ENCODE assay signal across 1 cellular context in the genomic region with DNA sequence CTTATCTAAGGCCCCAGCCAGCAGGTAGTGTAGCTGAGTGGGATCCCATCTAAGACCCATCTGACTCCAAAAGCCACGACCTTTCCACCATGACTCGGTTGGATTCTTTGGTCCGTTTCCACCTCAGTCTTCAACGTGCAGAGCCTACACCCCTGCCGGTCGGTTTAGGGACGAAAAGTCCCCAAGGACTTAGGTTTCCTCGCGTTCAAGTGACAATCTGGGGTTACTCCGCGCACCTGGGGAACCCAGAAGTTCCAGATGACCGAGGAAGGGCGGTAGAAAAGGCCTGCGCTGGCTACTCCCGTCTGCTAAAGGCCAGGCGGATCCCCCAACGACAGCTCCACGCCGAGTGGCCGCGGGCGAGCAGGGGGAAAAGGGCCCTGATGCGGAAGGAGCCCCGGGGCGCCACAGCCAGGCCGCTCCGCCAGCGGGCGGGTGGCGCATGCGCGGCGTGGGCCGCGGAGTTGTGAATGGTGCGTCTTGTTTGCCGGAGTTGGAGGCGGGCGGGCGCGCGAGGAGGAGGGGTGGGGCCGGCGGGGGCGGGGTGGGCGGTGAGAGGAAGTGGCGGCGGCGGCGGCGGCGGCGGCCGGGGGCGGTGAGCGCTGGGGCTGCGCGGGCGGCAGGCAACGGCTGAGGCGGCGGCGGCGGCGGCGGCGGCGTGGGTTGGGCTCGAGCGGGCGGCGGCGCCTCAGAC.
A peak's percentile ranks its signal among the peaks of the same experiment; 100 is the strongest.
TF ChIP-seq lines count a peak whose summit lies in the region.

A gene (plus strand): TSS at position 595 of the 694 bp plus-strand sequence. CDS start 259 bp downstream, outside the sequence.

TF ChIP-seq in K562, 482 proteins besides CTCF, POLR2A, EP300 and RAD21 (continued from another document and continues in another):
- TF ChIP-seq, protein P1, sequence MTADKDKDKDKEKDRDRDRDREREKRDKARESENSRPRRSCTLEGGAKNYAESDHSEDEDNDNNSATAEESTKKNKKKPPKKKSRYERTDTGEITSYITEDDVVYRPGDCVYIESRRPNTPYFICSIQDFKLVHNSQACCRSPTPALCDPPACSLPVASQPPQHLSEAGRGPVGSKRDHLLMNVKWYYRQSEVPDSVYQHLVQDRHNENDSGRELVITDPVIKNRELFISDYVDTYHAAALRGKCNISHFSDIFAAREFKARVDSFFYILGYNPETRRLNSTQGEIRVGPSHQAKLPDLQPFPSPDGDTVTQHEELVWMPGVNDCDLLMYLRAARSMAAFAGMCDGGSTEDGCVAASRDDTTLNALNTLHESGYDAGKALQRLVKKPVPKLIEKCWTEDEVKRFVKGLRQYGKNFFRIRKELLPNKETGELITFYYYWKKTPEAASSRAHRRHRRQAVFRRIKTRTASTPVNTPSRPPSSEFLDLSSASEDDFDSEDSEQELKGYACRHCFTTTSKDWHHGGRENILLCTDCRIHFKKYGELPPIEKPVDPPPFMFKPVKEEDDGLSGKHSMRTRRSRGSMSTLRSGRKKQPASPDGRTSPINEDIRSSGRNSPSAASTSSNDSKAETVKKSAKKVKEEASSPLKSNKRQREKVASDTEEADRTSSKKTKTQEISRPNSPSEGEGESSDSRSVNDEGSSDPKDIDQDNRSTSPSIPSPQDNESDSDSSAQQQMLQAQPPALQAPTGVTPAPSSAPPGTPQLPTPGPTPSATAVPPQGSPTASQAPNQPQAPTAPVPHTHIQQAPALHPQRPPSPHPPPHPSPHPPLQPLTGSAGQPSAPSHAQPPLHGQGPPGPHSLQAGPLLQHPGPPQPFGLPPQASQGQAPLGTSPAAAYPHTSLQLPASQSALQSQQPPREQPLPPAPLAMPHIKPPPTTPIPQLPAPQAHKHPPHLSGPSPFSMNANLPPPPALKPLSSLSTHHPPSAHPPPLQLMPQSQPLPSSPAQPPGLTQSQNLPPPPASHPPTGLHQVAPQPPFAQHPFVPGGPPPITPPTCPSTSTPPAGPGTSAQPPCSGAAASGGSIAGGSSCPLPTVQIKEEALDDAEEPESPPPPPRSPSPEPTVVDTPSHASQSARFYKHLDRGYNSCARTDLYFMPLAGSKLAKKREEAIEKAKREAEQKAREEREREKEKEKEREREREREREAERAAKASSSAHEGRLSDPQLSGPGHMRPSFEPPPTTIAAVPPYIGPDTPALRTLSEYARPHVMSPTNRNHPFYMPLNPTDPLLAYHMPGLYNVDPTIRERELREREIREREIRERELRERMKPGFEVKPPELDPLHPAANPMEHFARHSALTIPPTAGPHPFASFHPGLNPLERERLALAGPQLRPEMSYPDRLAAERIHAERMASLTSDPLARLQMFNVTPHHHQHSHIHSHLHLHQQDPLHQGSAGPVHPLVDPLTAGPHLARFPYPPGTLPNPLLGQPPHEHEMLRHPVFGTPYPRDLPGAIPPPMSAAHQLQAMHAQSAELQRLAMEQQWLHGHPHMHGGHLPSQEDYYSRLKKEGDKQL (CRISPR knock-in tag; IDR thresholded peaks at IDR 0.05; ENCODE audit: borderline replicate concordance): 0 out of 2 replicates have a peak, but pooled peaks have one; percentile 48
- TF ChIP-seq YBX1 (IDR thresholded peaks at IDR 0.05) (no peak), LARP7 (IDR thresholded peaks at IDR 0.05) (peak; percentile 48; the same call in 1 of the 2 replicates), MEIS2 (IDR thresholded peaks at IDR 0.05; ENCODE audit: partially characterized antibody) (peak; percentile 76), MTA1 (IDR thresholded peaks at IDR 0.05; ENCODE audit: borderline replicate concordance) (peak; percentile 73; the same call in 1 of the 2 replicates), CTBP1 (IDR thresholded peaks at IDR 0.05; ENCODE audit: borderline replicate concordance) (peak; percentile 49), ETV5 (CRISPR knock-in tag; IDR thresholded peaks at IDR 0.05; ENCODE audit: low read depth) (peak; percentile 51; the same call in 1 of the 2 replicates), ZKSCAN8 (CRISPR knock-in tag; IDR thresholded peaks at IDR 0.05) (no peak), ZNF212 (CRISPR knock-in tag; IDR thresholded peaks at IDR 0.05) (no peak), PHF8 (IDR thresholded peaks at IDR 0.05; ENCODE audit: borderline replicate concordance, low read length) (peak; percentile 95), TSC22D4 (tag; IDR thresholded peaks at IDR 0.05) (no peak), ZNF217 (CRISPR knock-in tag; IDR thresholded peaks at IDR 0.05) (no peak), HDAC6 (IDR thresholded peaks at IDR 0.05; ENCODE audit: low read depth, low read length) (no peak), EGR1 (conservative IDR thresholded peaks at IDR 0.05) (peak; percentile 58; the same call in 1 of the 2 replicates), EHMT2 (IDR thresholded peaks at IDR 0.05) (no peak), ZSCAN29 (IDR thresholded peaks at IDR 0.05) (peak; percentile 44; the same call in 1 of the 2 replicates), ZNF696 (CRISPR knock-in tag; conservative IDR thresholded peaks at IDR 0.05) (no peak), ZNF239 (CRISPR knock-in tag; IDR thresholded peaks at IDR 0.05) (peak; percentile 51; the same call in 1 of the 2 replicates), U2AF2 (optimal IDR thresholded peaks at IDR 0.05; ENCODE audit: low read depth, low read length) (no peak), NFIC (IDR thresholded peaks at IDR 0.05) (peak; percentile 65; the same call in 1 of the 2 replicates), XRCC3 (IDR thresholded peaks at IDR 0.05) (no peak), KLF13 (tag; IDR thresholded peaks at IDR 0.05; ENCODE audit: borderline replicate concordance, low read depth) (0 out of 2 replicates have a peak, but pooled peaks have one; percentile 29), FOXK2 (conservative IDR thresholded peaks at IDR 0.05 in 1 of 2, IDR thresholded peaks at IDR 0.05 in 1 of 2; ENCODE audit: low read depth in 2 of 2) (peak; percentile 31 to 57; a peak in 3 of 4 replicates), ZNF140 (CRISPR knock-in tag; IDR thresholded peaks at IDR 0.05) (no peak), HDAC3 (IDR thresholded peaks at IDR 0.05; ENCODE audit: borderline replicate concordance, partially characterized antibody) (no peak), NUFIP1 (IDR thresholded peaks at IDR 0.05; ENCODE audit: partially characterized antibody) (no peak), ZBTB17 (CRISPR knock-in tag; IDR thresholded peaks at IDR 0.05) (peak; percentile 73; the same call in 1 of the 2 replicates), CHCHD3 (CRISPR knock-in tag; IDR thresholded peaks at IDR 0.05) (peak; percentile 81; the same call in 1 of the 2 replicates), PML (IDR thresholded peaks at IDR 0.05; ENCODE audit: low read length) (peak; percentile 65; the same call in 1 of the 2 replicates)
- TF ChIP-seq, protein P2, sequence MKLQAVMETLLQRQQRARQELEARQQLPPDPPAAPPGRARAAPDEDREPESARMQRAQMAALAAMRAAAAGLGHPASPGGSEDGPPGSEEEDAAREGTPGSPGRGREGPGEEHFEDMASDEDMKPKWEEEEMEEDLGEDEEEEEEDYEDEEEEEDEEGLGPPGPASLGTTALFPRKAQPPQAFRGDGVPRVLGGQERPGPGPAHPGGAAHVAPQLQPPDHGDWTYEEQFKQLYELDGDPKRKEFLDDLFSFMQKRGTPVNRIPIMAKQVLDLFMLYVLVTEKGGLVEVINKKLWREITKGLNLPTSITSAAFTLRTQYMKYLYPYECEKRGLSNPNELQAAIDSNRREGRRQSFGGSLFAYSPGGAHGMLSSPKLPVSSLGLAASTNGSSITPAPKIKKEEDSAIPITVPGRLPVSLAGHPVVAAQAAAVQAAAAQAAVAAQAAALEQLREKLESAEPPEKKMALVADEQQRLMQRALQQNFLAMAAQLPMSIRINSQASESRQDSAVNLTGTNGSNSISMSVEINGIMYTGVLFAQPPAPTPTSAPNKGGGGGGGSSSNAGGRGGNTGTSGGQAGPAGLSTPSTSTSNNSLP (IDR thresholded peaks at IDR 0.05; ENCODE audit: borderline replicate concordance, low read depth, low read length): no peak
- TF ChIP-seq, protein P3, sequence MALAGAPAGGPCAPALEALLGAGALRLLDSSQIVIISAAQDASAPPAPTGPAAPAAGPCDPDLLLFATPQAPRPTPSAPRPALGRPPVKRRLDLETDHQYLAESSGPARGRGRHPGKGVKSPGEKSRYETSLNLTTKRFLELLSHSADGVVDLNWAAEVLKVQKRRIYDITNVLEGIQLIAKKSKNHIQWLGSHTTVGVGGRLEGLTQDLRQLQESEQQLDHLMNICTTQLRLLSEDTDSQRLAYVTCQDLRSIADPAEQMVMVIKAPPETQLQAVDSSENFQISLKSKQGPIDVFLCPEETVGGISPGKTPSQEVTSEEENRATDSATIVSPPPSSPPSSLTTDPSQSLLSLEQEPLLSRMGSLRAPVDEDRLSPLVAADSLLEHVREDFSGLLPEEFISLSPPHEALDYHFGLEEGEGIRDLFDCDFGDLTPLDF (CRISPR knock-in tag; IDR thresholded peaks at IDR 0.05): no peak
- TF ChIP-seq, protein P4, sequence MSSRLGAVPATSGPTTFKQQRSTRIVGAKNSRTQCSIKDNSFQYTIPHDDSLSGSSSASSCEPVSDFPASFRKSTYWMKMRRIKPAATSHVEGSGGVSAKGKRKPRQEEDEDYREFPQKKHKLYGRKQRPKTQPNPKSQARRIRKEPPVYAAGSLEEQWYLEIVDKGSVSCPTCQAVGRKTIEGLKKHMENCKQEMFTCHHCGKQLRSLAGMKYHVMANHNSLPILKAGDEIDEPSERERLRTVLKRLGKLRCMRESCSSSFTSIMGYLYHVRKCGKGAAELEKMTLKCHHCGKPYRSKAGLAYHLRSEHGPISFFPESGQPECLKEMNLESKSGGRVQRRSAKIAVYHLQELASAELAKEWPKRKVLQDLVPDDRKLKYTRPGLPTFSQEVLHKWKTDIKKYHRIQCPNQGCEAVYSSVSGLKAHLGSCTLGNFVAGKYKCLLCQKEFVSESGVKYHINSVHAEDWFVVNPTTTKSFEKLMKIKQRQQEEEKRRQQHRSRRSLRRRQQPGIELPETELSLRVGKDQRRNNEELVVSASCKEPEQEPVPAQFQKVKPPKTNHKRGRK (tag; IDR thresholded peaks at IDR 0.05): no peak
- TF ChIP-seq, protein P5, sequence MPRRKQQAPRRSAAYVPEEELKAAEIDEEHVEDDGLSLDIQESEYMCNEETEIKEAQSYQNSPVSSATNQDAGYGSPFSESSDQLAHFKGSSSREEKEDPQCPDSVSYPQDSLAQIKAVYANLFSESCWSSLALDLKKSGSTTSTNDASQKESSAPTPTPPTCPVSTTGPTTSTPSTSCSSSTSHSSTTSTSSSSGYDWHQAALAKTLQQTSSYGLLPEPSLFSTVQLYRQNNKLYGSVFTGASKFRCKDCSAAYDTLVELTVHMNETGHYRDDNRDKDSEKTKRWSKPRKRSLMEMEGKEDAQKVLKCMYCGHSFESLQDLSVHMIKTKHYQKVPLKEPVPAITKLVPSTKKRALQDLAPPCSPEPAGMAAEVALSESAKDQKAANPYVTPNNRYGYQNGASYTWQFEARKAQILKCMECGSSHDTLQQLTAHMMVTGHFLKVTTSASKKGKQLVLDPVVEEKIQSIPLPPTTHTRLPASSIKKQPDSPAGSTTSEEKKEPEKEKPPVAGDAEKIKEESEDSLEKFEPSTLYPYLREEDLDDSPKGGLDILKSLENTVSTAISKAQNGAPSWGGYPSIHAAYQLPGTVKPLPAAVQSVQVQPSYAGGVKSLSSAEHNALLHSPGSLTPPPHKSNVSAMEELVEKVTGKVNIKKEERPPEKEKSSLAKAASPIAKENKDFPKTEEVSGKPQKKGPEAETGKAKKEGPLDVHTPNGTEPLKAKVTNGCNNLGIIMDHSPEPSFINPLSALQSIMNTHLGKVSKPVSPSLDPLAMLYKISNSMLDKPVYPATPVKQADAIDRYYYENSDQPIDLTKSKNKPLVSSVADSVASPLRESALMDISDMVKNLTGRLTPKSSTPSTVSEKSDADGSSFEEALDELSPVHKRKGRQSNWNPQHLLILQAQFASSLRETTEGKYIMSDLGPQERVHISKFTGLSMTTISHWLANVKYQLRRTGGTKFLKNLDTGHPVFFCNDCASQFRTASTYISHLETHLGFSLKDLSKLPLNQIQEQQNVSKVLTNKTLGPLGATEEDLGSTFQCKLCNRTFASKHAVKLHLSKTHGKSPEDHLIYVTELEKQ (CRISPR knock-in tag; IDR thresholded peaks at IDR 0.05): 0 out of 2 replicates have a peak, but pooled peaks have one; percentile 6
- TF ChIP-seq, protein P6, sequence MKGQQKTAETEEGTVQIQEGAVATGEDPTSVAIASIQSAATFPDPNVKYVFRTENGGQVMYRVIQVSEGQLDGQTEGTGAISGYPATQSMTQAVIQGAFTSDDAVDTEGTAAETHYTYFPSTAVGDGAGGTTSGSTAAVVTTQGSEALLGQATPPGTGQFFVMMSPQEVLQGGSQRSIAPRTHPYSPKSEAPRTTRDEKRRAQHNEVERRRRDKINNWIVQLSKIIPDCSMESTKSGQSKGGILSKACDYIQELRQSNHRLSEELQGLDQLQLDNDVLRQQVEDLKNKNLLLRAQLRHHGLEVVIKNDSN (CRISPR knock-in tag; IDR thresholded peaks at IDR 0.05): 0 out of 2 replicates have a peak, but pooled peaks have one; percentile 18
- TF ChIP-seq, protein P7, sequence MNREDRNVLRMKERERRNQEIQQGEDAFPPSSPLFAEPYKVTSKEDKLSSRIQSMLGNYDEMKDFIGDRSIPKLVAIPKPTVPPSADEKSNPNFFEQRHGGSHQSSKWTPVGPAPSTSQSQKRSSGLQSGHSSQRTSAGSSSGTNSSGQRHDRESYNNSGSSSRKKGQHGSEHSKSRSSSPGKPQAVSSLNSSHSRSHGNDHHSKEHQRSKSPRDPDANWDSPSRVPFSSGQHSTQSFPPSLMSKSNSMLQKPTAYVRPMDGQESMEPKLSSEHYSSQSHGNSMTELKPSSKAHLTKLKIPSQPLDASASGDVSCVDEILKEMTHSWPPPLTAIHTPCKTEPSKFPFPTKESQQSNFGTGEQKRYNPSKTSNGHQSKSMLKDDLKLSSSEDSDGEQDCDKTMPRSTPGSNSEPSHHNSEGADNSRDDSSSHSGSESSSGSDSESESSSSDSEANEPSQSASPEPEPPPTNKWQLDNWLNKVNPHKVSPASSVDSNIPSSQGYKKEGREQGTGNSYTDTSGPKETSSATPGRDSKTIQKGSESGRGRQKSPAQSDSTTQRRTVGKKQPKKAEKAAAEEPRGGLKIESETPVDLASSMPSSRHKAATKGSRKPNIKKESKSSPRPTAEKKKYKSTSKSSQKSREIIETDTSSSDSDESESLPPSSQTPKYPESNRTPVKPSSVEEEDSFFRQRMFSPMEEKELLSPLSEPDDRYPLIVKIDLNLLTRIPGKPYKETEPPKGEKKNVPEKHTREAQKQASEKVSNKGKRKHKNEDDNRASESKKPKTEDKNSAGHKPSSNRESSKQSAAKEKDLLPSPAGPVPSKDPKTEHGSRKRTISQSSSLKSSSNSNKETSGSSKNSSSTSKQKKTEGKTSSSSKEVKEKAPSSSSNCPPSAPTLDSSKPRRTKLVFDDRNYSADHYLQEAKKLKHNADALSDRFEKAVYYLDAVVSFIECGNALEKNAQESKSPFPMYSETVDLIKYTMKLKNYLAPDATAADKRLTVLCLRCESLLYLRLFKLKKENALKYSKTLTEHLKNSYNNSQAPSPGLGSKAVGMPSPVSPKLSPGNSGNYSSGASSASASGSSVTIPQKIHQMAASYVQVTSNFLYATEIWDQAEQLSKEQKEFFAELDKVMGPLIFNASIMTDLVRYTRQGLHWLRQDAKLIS (CRISPR knock-in tag; IDR thresholded peaks at IDR 0.05): peak; percentile 56
- TF ChIP-seq, protein P8, sequence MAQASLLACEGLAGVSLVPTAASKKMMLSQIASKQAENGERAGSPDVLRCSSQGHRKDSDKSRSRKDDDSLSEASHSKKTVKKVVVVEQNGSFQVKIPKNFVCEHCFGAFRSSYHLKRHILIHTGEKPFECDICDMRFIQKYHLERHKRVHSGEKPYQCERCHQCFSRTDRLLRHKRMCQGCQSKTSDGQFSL (CRISPR knock-in tag; IDR thresholded peaks at IDR 0.05): no peak
- TF ChIP-seq, protein P8 (tag; IDR thresholded peaks at IDR 0.05): no peak
